In genomic region chr3:184685055-184685454, GRCh38 we compare ENCODE assay signal across 15 cellular contexts.
"Had no signal": no experiment of that assay in that cellular context is flagged by ENCODE, and none has a peak within 500 bp of the region (broad histone marks: within the 10 kb centered on the region; RNA-seq: fewer than 3 reads in every experiment).

No MANE protein-coding gene starts in this region.

- H3K4me3 ChIP-seq: gastroesophageal sphincter, heart right ventricle, lung, mucosa of descending colon, pancreas, thoracic aorta had no signal

- H3K4me3 Mint-ChIP-seq: activated naive CD8-positive, alpha-beta T cell treated with anti-CD3 and anti-CD28 coated beads, Interleukin-2, amount 50 U/mL, for 24 hours; naive thymus-derived CD4-positive, alpha-beta T cell; stimulated activated effector memory CD8-positive, alpha-beta T cell treated with anti-CD3 and anti-CD28 coated beads, Interleukin-12 subunit alpha, Interleukin-12 subunit beta, amount 100 ng/mL, for 72 hours had no signal

- H3K27ac Mint-ChIP-seq: activated naive CD8-positive, alpha-beta T cell treated with anti-CD3 and anti-CD28 coated beads, Interleukin-2, amount 50 U/mL, for 24 hours; naive thymus-derived CD4-positive, alpha-beta T cell; stimulated activated effector memory CD8-positive, alpha-beta T cell treated with anti-CD3 and anti-CD28 coated beads, Interleukin-12 subunit alpha, Interleukin-12 subunit beta, amount 100 ng/mL, for 72 hours had no signal

- H3K9me3 ChIP-seq: gastroesophageal sphincter, heart right ventricle, mucosa of descending colon, pancreas, thoracic aorta had no signal

- H3K36me3 Mint-ChIP-seq: naive thymus-derived CD4-positive, alpha-beta T cell; stimulated activated effector memory CD8-positive, alpha-beta T cell treated with anti-CD3 and anti-CD28 coated beads, Interleukin-12 subunit alpha, Interleukin-12 subunit beta, amount 100 ng/mL, for 72 hours had no signal

- H3K36me3 ChIP-seq: gastroesophageal sphincter, heart right ventricle, pancreas, thoracic aorta had no signal

- H3K4me1 ChIP-seq: pancreas had no signal

- H3K27me3 ChIP-seq: gastroesophageal sphincter, pancreas had no signal

- H3K27ac ChIP-seq: gastroesophageal sphincter, pancreas, thoracic aorta had no signal

- H3K9me3 Mint-ChIP-seq: activated naive CD8-positive, alpha-beta T cell treated with anti-CD3 and anti-CD28 coated beads, Interleukin-2, amount 50 U/mL, for 24 hours; naive thymus-derived CD4-positive, alpha-beta T cell; stimulated activated effector memory CD8-positive, alpha-beta T cell treated with anti-CD3 and anti-CD28 coated beads, Interleukin-12 subunit alpha, Interleukin-12 subunit beta, amount 100 ng/mL, for 72 hours had no signal

- ATAC-seq: activated naive CD8-positive, alpha-beta T cell treated with anti-CD3 and anti-CD28 coated beads, Interleukin-2, amount 50 U/mL, for 24 hours; gastroesophageal sphincter; mucosa of descending colon; naive thymus-derived CD4-positive, alpha-beta T cell; pancreas; stimulated activated effector memory CD8-positive, alpha-beta T cell treated with anti-CD3 and anti-CD28 coated beads, Interleukin-12 subunit alpha, Interleukin-12 subunit beta, amount 100 ng/mL, for 72 hours had no signal

- H3K4me1 Mint-ChIP-seq: activated naive CD8-positive, alpha-beta T cell treated with anti-CD3 and anti-CD28 coated beads, Interleukin-2, amount 50 U/mL, for 24 hours; stimulated activated effector memory CD8-positive, alpha-beta T cell treated with anti-CD3 and anti-CD28 coated beads, Interleukin-12 subunit alpha, Interleukin-12 subunit beta, amount 100 ng/mL, for 72 hours had no signal

- DNase-seq: activated CD4-positive, CD25-positive, alpha-beta regulatory T cell treated with anti-CD3 and anti-CD28 coated beads, Interleukin-2, amount 50 U/mL, for 72 hours; activated naive CD4-positive, alpha-beta T cell treated with Interleukin-2 at 50 U/mL for 16 hours; activated naive CD8-positive, alpha-beta T cell treated with anti-CD3 and anti-CD28 coated beads, Interleukin-2, amount 50 U/mL, for 24 hours; activated T-cell treated with anti-CD3 and anti-CD28 coated beads for 4 hours; heart right ventricle; left colon; mucosa of descending colon; naive thymus-derived CD4-positive, alpha-beta T cell; T-helper 1 cell; T1000 had no signal
